Comparison of ENCODE assay signal across 23 cellular contexts in genomic region chr14:57576498-57576897, GRCh38.
DNase-seq lines count a peak whose midpoint lies in the region; ATAC-seq, FAIRE-seq and TF ChIP-seq lines count a peak whose summit lies in the region.
"Had no signal": no experiment of that assay in that cellular context is flagged by ENCODE, and none has a peak within 500 bp of the region (broad histone marks: within the 10 kb centered on the region; RNA-seq: fewer than 3 reads in every experiment).

No MANE protein-coding gene starts in this region.

- no peak overlapping the region for H3K4me3 ChIP-seq in A549
- no peak overlapping the region for H3K4me3 ChIP-seq in GM23338
- H3K4me3 ChIP-seq in GM12878: no peak overlapping the region
- H3K4me3 ChIP-seq in tibial artery: no peak overlapping the region
- H3K4me3 ChIP-seq: BLaER1 treated with 17β-estradiol and CSF1 and Interleukin-3, amounts not matched to agents 10 nM and 100 nM had no signal

- no peaks in the 10 kb centered on the region for H3K4me1 ChIP-seq in A549
- H3K4me1 ChIP-seq in GM23338 (ENCODE audit: insufficient read depth): no peaks in the 10 kb centered on the region
- H3K4me1 ChIP-seq in GM12878 (ENCODE audit: control insufficient read depth, insufficient read depth, low read length): no peaks in the 10 kb centered on the region
- no peaks in the 10 kb centered on the region for H3K4me1 ChIP-seq in tibial artery
- H3K4me1 ChIP-seq: Caco-2 had no signal

- SMC1A ChIA-PET in GM12878 (lab: Charles Lee; ENCODE audit: uncharacterized antibody, unreplicated experiment): interaction anchor here (1.1 to 1.6 kb wide), 5 partner anchors 22 to 92 kb away, joined by 3 to 5 read pairs (median 4); no protein-coding TSS in a partner anchor

- H3K9ac ChIP-seq in GM12878 (ENCODE audit: control insufficient read depth, insufficient read depth, low read length): no peak overlapping the region
- H3K9ac ChIP-seq: BLaER1 treated with 17β-estradiol and CSF1 and Interleukin-3, amounts not matched to agents 10 nM and 100 nM had no signal

- no peak for TF ChIP-seq EP300 in A549 (IDR thresholded peaks at IDR 0.05)
- no peak for TF ChIP-seq EP300 in GM12878 (IDR thresholded peaks at IDR 0.05; ENCODE audit: borderline replicate concordance in 1 of 2, control insufficient read depth in 1 of 2, low read depth in 2 of 2, low read length in 2 of 2)

- CTCF ChIA-PET in A549 (lab: Yijun Ruan, JAX) (interaction anchor here (0.9 kb wide), 1 partner anchor 259 kb away, joined by 3 read pairs; no protein-coding TSS in a partner anchor), GM12878 (lab: Yijun Ruan, JAX) (interaction anchor here (1.2 to 7.0 kb wide), 4 partner anchors 14 to 295 kb away, joined by 3 to 54 read pairs (median 10); no protein-coding TSS in a partner anchor)
- CTCF ChIA-PET in activated naive CD4-positive, alpha-beta T cell treated with anti-CD3 and anti-CD28 coated beads for 36 hours (lab: Charles Lee): no interaction called here

- RAD21 ChIA-PET in GM12878 (lab: Charles Lee; ENCODE audit: unreplicated experiment): interaction anchor here (2.2 kb wide), 1 partner anchor 44 kb away, joined by 7 read pairs; no protein-coding TSS in a partner anchor

- no peak for TF ChIP-seq RAD21 in A549 (conservative IDR thresholded peaks at IDR 0.05 in 1 of 2, IDR thresholded peaks at IDR 0.05 in 1 of 2)
- TF ChIP-seq RAD21 in GM12878 (IDR thresholded peaks at IDR 0.05; ENCODE audit: insufficient read depth, low read depth, low read length): no peak

- no peak overlapping the region for H3K4me3 Mint-ChIP-seq in GM23338
- no peak overlapping the region for H3K4me3 Mint-ChIP-seq in activated naive CD4-positive, alpha-beta T cell treated with anti-CD3 and anti-CD28 coated beads for 36 hours
- H3K4me3 Mint-ChIP-seq: B cell; CD4-positive, alpha-beta T cell; CD8-positive, alpha-beta T cell had no signal

- H3K79me2 ChIP-seq in GM23338 (replicated peaks; ENCODE audit: insufficient read depth) (no peaks in the 10 kb centered on the region), GM12878 (ENCODE audit: control insufficient read depth, insufficient read depth, low read length) (no peaks in the 10 kb centered on the region)

- H3K27me3 ChIP-seq in GM23338 (ENCODE audit: insufficient read depth) (no peaks in the 10 kb centered on the region), GM12878 (replicated peaks in 1 of 2; ENCODE audit: control insufficient read depth in 2 of 2, insufficient read depth in 2 of 2, low read length in 1 of 2) (no peaks in the 10 kb centered on the region), tibial artery (no peaks in the 10 kb centered on the region)

- in situ Hi-C loops in GM12878 (cut with MboI): no loop called here

- FAIRE-seq in A549 (lab: Jason Lieb, UNC) (no peak), HTR-8/SVneo (lab: Jason Lieb, UNC) (peak; percentile 38), GM12878 (lab: Jason Lieb, UNC) (no peak)
- FAIRE-seq: A204.1, D721Med, G401.6, GM12892, GM18507 had no signal

- H3K36me3 ChIP-seq in GM23338 (ENCODE audit: insufficient read depth) (no peaks in the 10 kb centered on the region), GM12878 (ENCODE audit: control insufficient read depth in 2 of 2, insufficient read depth in 2 of 2, low read length in 1 of 2) (no peaks in the 10 kb centered on the region), tibial artery (no peaks in the 10 kb centered on the region)
- H3K36me3 ChIP-seq: BLaER1 treated with 17β-estradiol and CSF1 and Interleukin-3, amounts not matched to agents 10 nM and 100 nM had no signal

- TF ChIP-seq POLR2A in A549 (IDR thresholded peaks at IDR 0.05; ENCODE audit: low read length): no peak
- no peak for TF ChIP-seq POLR2A in GM12878 (IDR thresholded peaks at IDR 0.05; ENCODE audit: low read depth, low read length)

- peaks cover 11% of the 10 kb centered on the region for H3K4me1 Mint-ChIP-seq in GM23338
- no peaks in the 10 kb centered on the region for H3K4me1 Mint-ChIP-seq in activated naive CD4-positive, alpha-beta T cell treated with anti-CD3 and anti-CD28 coated beads for 36 hours (ENCODE audit: low read depth)
- H3K4me1 Mint-ChIP-seq: B cell had no signal

- no peaks in the 10 kb centered on the region for H4K20me1 ChIP-seq in GM23338 (replicated peaks; ENCODE audit: insufficient read depth)
- H4K20me1 ChIP-seq in GM12878 (ENCODE audit: control insufficient read depth, insufficient read depth): no peaks in the 10 kb centered on the region
- H4K20me1 ChIP-seq: BLaER1 treated with 17β-estradiol and CSF1 and Interleukin-3, amounts not matched to agents 10 nM and 100 nM had no signal

- H3K36me3 Mint-ChIP-seq in GM23338 (ENCODE audit: low read depth): no peaks in the 10 kb centered on the region
- no peaks in the 10 kb centered on the region for H3K36me3 Mint-ChIP-seq in activated naive CD4-positive, alpha-beta T cell treated with anti-CD3 and anti-CD28 coated beads for 36 hours (ENCODE audit: low read depth)
- H3K36me3 Mint-ChIP-seq: CD8-positive, alpha-beta T cell had no signal

- POLR2A ChIA-PET in A549 (lab: Yijun Ruan, JAX): no interaction called here
- POLR2A ChIA-PET in GM12878 (lab: Charles Lee): interaction anchor here (0.5 kb wide), 1 partner anchor 13 kb away, joined by 3 read pairs; no protein-coding TSS in a partner anchor

- H2AFZ ChIP-seq in GM23338 (no peak overlapping the region), GM12878 (ENCODE audit: control insufficient read depth, low read depth, low read length) (no peak overlapping the region)

- H3K27ac Mint-ChIP-seq in GM23338: no peak overlapping the region
- H3K27ac Mint-ChIP-seq in activated naive CD4-positive, alpha-beta T cell treated with anti-CD3 and anti-CD28 coated beads for 36 hours: no peak overlapping the region
- H3K27ac Mint-ChIP-seq: B cell; CD4-positive, alpha-beta T cell; CD8-positive, alpha-beta T cell had no signal

- intact Hi-C loops in GM12878 (cut with micrococcal nuclease; ENCODE audit: unreplicated experiment): loop anchor here (5.0 kb wide), 1 partner anchor 44 kb away; no protein-coding TSS in a partner anchor
- intact Hi-C loops in activated naive CD4-positive, alpha-beta T cell treated with anti-CD3 and anti-CD28 coated beads for 36 hours (cut with micrococcal nuclease): no loop called here
- intact Hi-C loops in tibial artery (cut with DNase I; ENCODE audit: low total_unique reads): no loop called here

- no peak for TF ChIP-seq CTCF in A549 (IDR thresholded peaks at IDR 0.05)
- no peak for TF ChIP-seq CTCF in GM23338 (conservative IDR thresholded peaks at IDR 0.05; ENCODE audit: low read depth in 2 of 2)
- no peak for TF ChIP-seq CTCF in GM12878 (IDR thresholded peaks at IDR 0.05 in 2 of 3, conservative IDR thresholded peaks at IDR 0.05 in 1 of 3; ENCODE audit: control insufficient read depth in 2 of 3, extremely low read depth in 1 of 3, insufficient read depth in 1 of 3, low read depth in 3 of 3, low read length in 3 of 3)
- no peak for TF ChIP-seq CTCF in tibial artery (IDR thresholded peaks at IDR 0.05)

- H3K9me3 Mint-ChIP-seq in GM23338: no peaks in the 10 kb centered on the region
- no peaks in the 10 kb centered on the region for H3K9me3 Mint-ChIP-seq in activated naive CD4-positive, alpha-beta T cell treated with anti-CD3 and anti-CD28 coated beads for 36 hours
- H3K9me3 Mint-ChIP-seq: CD4-positive, alpha-beta T cell; CD8-positive, alpha-beta T cell had no signal

- no TSS peak for BruUV-seq in GM12878 (replicated peaks; lab: Mats Ljungman, UMichigan)

- no peaks in the 10 kb centered on the region for H3K9me2 ChIP-seq in GM23338 (ENCODE audit: insufficient read depth)

- 4% methylated on average over 1 of the region's 1 CpG for WGBS in A549 (ENCODE audit: missing lambda C conversion rate)
- 0% methylated on average over 1 of the region's 1 CpG for WGBS in GM12878 (ENCODE audit: insufficient coverage, insufficient replicate concordance, low lambda C conversion rate, missing lambda C conversion rate)

- peaks cover 4% of the 10 kb centered on the region for H3K27me3 Mint-ChIP-seq in GM23338 (ENCODE audit: insufficient read depth, low read depth, poor library complexity)
- no peaks in the 10 kb centered on the region for H3K27me3 Mint-ChIP-seq in activated naive CD4-positive, alpha-beta T cell treated with anti-CD3 and anti-CD28 coated beads for 36 hours (ENCODE audit: low read depth)
- H3K27me3 Mint-ChIP-seq: B cell had no signal

- DNase-seq in A549 (ENCODE audit: low read depth in 1 of 2, low spot score in 1 of 2) (no peak), GM23338 (ENCODE audit: low spot score) (no peak), HTR-8/SVneo (ENCODE audit: insufficient read length, low spot score) (no peak), GM12878 (ENCODE audit: low read depth, low spot score) (no peak), GM19238 (ENCODE audit: insufficient read length, low spot score) (no peak), tibial artery (no peak)
- DNase-seq in activated naive CD4-positive, alpha-beta T cell treated with anti-CD3 and anti-CD28 coated beads for 36 hours: no peak
- DNase-seq: 8988T; AML-193; Caco-2; Calu3; CD4-positive, alpha-beta T cell; CD8-positive, alpha-beta T cell; DMS79 treated with DMSO at 0.1 percent for 48 hours; GF-D8 had no signal

- no peaks in the 10 kb centered on the region for H3K9me3 ChIP-seq in A549
- H3K9me3 ChIP-seq in GM12878 (replicated peaks; ENCODE audit: control insufficient read depth, insufficient read depth, low read length): no peaks in the 10 kb centered on the region
- no peaks in the 10 kb centered on the region for H3K9me3 ChIP-seq in tibial artery
- H3K9me3 ChIP-seq: BLaER1 treated with 17β-estradiol and CSF1 and Interleukin-3, amounts not matched to agents 10 nM and 100 nM; Caco-2 had no signal

- H3K27ac ChIP-seq in A549: no peak overlapping the region
- H3K27ac ChIP-seq in GM23338 (ENCODE audit: low read depth): no peak overlapping the region
- no peak overlapping the region for H3K27ac ChIP-seq in GM12878 (ENCODE audit: control insufficient read depth, insufficient read depth)
- H3K27ac ChIP-seq in tibial artery: no peak overlapping the region
- H3K27ac ChIP-seq: BLaER1 treated with 17β-estradiol and CSF1 and Interleukin-3, amounts not matched to agents 10 nM and 100 nM; C4-2B had no signal

- H3K4me2 ChIP-seq in A549: no peak overlapping the region
- H3K4me2 ChIP-seq in GM23338: no peak overlapping the region
- no peak overlapping the region for H3K4me2 ChIP-seq in GM12878 (ENCODE audit: control insufficient read depth, insufficient read depth)
- H3K4me2 ChIP-seq: BLaER1 treated with 17β-estradiol and CSF1 and Interleukin-3, amounts not matched to agents 10 nM and 100 nM had no signal

- no peaks in the 10 kb centered on the region for H3F3A ChIP-seq in GM23338 (replicated peaks; ENCODE audit: low read depth)

- no peak for ATAC-seq in A549
- ATAC-seq in GM23338: no peak
- no peak for ATAC-seq in GM12878
- ATAC-seq: CD8-positive, alpha-beta T cell had no signal

TF ChIP-seq in GM12878, 131 proteins besides CTCF, POLR2A, EP300 and RAD21 (continues in another document):
- no peak for TF ChIP-seq HDAC2 (IDR thresholded peaks at IDR 0.05)

Comparison
In these comparisons a context has a peak if more than half of its experiments do, and no peak if none do; other contexts are left out.
1. Of the 24 proteins assayed by ChIP-seq in both GM12878 and A549: peak only in GM12878: none; only in A549: none; in both: REST; in neither: 23.